In the genomic region with DNA sequence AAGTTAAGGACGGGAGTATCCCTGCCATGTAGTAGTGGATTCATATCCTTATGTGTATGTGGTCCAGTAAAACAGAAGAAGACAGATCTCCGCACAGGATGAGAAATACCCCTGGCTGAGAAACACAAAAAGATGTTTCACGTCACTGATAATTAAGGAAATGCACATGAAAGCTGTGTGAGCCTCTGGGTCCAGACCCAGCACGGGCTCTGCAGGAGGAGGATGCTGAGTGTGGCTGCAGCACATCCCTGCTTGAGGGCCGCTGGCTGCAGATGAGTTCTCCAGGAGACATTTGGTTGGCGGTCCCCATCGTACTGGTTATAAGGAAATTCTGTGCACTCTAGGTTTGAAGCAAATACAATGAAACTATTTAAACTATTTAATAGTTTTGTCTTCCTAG, we compare ENCODE assay signal across 14 cellular contexts. TPM values are rescaled to one million over a fixed set of nuclear protein-coding genes. Genes with fewer than 3 reads are reported as not detected.
DNase-seq lines count a peak whose midpoint lies in the region; ATAC-seq, FAIRE-seq and TF ChIP-seq lines count a peak whose summit lies in the region.
"Had no signal": no experiment of that assay in that cellular context is flagged by ENCODE, and none has a peak within 500 bp of the region (broad histone marks: within the 10 kb centered on the region; RNA-seq: fewer than 3 reads in every experiment).

No MANE protein-coding gene starts in this region.

- no peak for TF ChIP-seq CTCF in CD8-positive, alpha-beta T cell (IDR thresholded peaks at IDR 0.05)

- no peaks in the 10 kb centered on the region for H3K9me3 Mint-ChIP-seq in CD8-positive, alpha-beta T cell

- DNase-seq in EH (ENCODE audit: low read depth) (peak; percentile 19), T-helper 17 cell (no peak), right cardiac atrium (peak in 1 of 3 donors; percentile 34), small intestine (no peak), epidermal melanocyte (ENCODE audit: insufficient read length, low spot score) (no peak), T-helper 2 cell (no peak), nucleus accumbens (lab: John Stamatoyannopoulos, UW) (no peak)
- no peak for DNase-seq in CD8-positive, alpha-beta T cell
- DNase-seq: activated CD4-positive, alpha-beta T cell treated with anti-CD3 and anti-CD28 coated beads, Interleukin-2, amount 50 U/mL, for 48 hours; brain microvascular endothelial cell; NCI-H524 treated with DMSO at 0.1 percent for 48 hours had no signal

- H3K36me3 Mint-ChIP-seq in T-helper 17 cell (ENCODE audit: low read depth), result no peaks in the 10 kb centered on the region
- H3K36me3 Mint-ChIP-seq in CD8-positive, alpha-beta T cell, result peaks cover 48% of the 10 kb centered on the region

- peak overlapping the region; percentile 70 for H3K27ac Mint-ChIP-seq in T-helper 17 cell
- no peak overlapping the region for H3K27ac Mint-ChIP-seq in CD8-positive, alpha-beta T cell

- no peaks in the 10 kb centered on the region for H3K36me3 ChIP-seq in small intestine (ENCODE audit: control insufficient read depth in 2 of 2, insufficient read depth in 2 of 2, low read length in 2 of 2)
- H3K36me3 ChIP-seq in CD8-positive, alpha-beta T cell (ENCODE audit: insufficient read depth, low read length), result no peaks in the 10 kb centered on the region
- H3K36me3 ChIP-seq: brain microvascular endothelial cell, left lung, Peyer's patch had no signal

- H3K4me1 ChIP-seq in right cardiac atrium (ENCODE audit: control insufficient read depth, insufficient read depth, low read length), result peaks cover 20% of the 10 kb centered on the region
- peaks cover 0 to 6% of the 10 kb centered on the region in 2 donors for H3K4me1 ChIP-seq in small intestine (ENCODE audit: control insufficient read depth in 2 of 2, insufficient read depth in 1 of 2, low read depth in 1 of 2, low read length in 1 of 2)
- H3K4me1 ChIP-seq in CD8-positive, alpha-beta T cell (ENCODE audit: insufficient read depth, low read length), result no peaks in the 10 kb centered on the region

- POLR2A ChIA-PET in CD8-positive, alpha-beta T cell (lab: Charles Lee), result no interaction called here

- no peaks in the 10 kb centered on the region for H3K27me3 ChIP-seq in right cardiac atrium (ENCODE audit: control insufficient read depth, insufficient read depth)
- H3K27me3 ChIP-seq in small intestine (ENCODE audit: control insufficient read depth in 2 of 2, insufficient read depth in 2 of 2, low read length in 2 of 2), result no peaks in the 10 kb centered on the region
- H3K27me3 ChIP-seq in CD8-positive, alpha-beta T cell (ENCODE audit: insufficient read depth, low read length), result no peaks in the 10 kb centered on the region
- H3K27me3 ChIP-seq: brain microvascular endothelial cell, left lung, Peyer's patch had no signal

- 50% methylated on average over 7 of the region's 7 CpGs for WGBS in right cardiac atrium
- 69 to 88% (median 83%) methylated on average over 7 of the region's 7 CpGs for WGBS in small intestine, 3 donors

- intact Hi-C loops in right cardiac atrium (cut with DNase I), result loop anchor here in 3 of 4 donors (5.0 to 10.0 kb wide), 3 partner anchors 37 to 51 kb away; a partner anchor contains a TSS
- intact Hi-C loops in CD8-positive, alpha-beta T cell (cut with DNase I, micrococcal nuclease), result no loop called here

- no peaks in the 10 kb centered on the region for H3K9me3 ChIP-seq in T-helper 17 cell (ENCODE audit: control insufficient read depth, low read length, poor library complexity, severe bottlenecking)
- no peaks in the 10 kb centered on the region for H3K9me3 ChIP-seq in right cardiac atrium (ENCODE audit: control insufficient read depth, low read length)
- no peaks in the 10 kb centered on the region for H3K9me3 ChIP-seq in small intestine (ENCODE audit: control insufficient read depth, low read depth)
- no peaks in the 10 kb centered on the region for H3K9me3 ChIP-seq in CD8-positive, alpha-beta T cell (ENCODE audit: low read length)
- H3K9me3 ChIP-seq: left lung, Peyer's patch had no signal

- H3K27me3 Mint-ChIP-seq in T-helper 17 cell, result no peaks in the 10 kb centered on the region
- no peaks in the 10 kb centered on the region for H3K27me3 Mint-ChIP-seq in CD8-positive, alpha-beta T cell (ENCODE audit: low read depth)

- peaks cover 48% of the 10 kb centered on the region for H3K4me1 Mint-ChIP-seq in T-helper 17 cell
- H3K4me1 Mint-ChIP-seq in CD8-positive, alpha-beta T cell (ENCODE audit: low read depth), result peaks cover 49% of the 10 kb centered on the region

- CTCF ChIA-PET in CD8-positive, alpha-beta T cell (lab: Charles Lee), result no interaction called here

- H3K4me3 ChIP-seq in right cardiac atrium (ENCODE audit: low read length), result no peak overlapping the region
- no peak overlapping the region for H3K4me3 ChIP-seq in small intestine (ENCODE audit: low read depth in 1 of 2, low read length in 2 of 2)
- no peak overlapping the region for H3K4me3 ChIP-seq in CD8-positive, alpha-beta T cell (ENCODE audit: low read depth, low read length)
- H3K4me3 ChIP-seq: left lung, Peyer's patch had no signal

- FAIRE-seq in small intestine (lab: Jason Lieb, UNC), result no peak

- ATAC-seq in T-helper 17 cell, result no peak
- no peak for ATAC-seq in right cardiac atrium
- no peak for ATAC-seq in CD8-positive, alpha-beta T cell
- ATAC-seq: left lung had no signal

- H3K27ac ChIP-seq in right cardiac atrium (ENCODE audit: low read length) (peak overlapping the region; percentile 19), small intestine (ENCODE audit: low read depth in 1 of 2, low read length in 1 of 2) (peak overlapping the region; percentile 38 to 52)
- no peak overlapping the region for H3K27ac ChIP-seq in CD8-positive, alpha-beta T cell (ENCODE audit: low read depth, low read length)
- H3K27ac ChIP-seq: brain microvascular endothelial cell, KMS-11 had no signal

- H3K4me3 Mint-ChIP-seq in T-helper 17 cell, result no peak overlapping the region
- H3K4me3 Mint-ChIP-seq in CD8-positive, alpha-beta T cell, result no peak overlapping the region

RNA-seq across cellular contexts. Expression of a gene that starts 8.2 kb away (rescaled TPM):
- total RNA-seq in T-helper 17 cell, result 10 to 100 TPM; 89.7 to 97.5 TPM
- 100 to 1,000 TPM; 139 to 163 (median 147) TPM for total RNA-seq in right cardiac atrium
- 86.9 TPM for polyA plus RNA-seq in right cardiac atrium
- 10 to 100 TPM; 41.6 to 63.7 (median 58.6) TPM for polyA plus RNA-seq in small intestine
- 10 to 100 TPM; 64.0 to 69.2 TPM for total RNA-seq in CD8-positive, alpha-beta T cell

RNA-seq across cellular contexts. Expression of a gene that starts 52.2 kb away (rescaled TPM):
- 10 to 100 TPM; 58.5 to 81.0 TPM for total RNA-seq in T-helper 17 cell
- 10 to 100 TPM; 20.1 to 23.6 (median 22.2) TPM for total RNA-seq in right cardiac atrium
- 22.2 TPM for polyA plus RNA-seq in right cardiac atrium
- polyA plus RNA-seq in small intestine, result 10 to 100 TPM; 38.9 to 87.2 (median 71.9) TPM
- 10 to 100 TPM; 75.4 to 83.1 TPM for total RNA-seq in CD8-positive, alpha-beta T cell

Comparison
In these comparisons a context has a peak if more than half of its experiments do, and no peak if none do; other contexts are left out.
1. intact Hi-C loops: an anchor here in right cardiac atrium (5.0 to 10.0 kb wide); none called in CD8-positive, alpha-beta T cell.